In the genomic region with DNA sequence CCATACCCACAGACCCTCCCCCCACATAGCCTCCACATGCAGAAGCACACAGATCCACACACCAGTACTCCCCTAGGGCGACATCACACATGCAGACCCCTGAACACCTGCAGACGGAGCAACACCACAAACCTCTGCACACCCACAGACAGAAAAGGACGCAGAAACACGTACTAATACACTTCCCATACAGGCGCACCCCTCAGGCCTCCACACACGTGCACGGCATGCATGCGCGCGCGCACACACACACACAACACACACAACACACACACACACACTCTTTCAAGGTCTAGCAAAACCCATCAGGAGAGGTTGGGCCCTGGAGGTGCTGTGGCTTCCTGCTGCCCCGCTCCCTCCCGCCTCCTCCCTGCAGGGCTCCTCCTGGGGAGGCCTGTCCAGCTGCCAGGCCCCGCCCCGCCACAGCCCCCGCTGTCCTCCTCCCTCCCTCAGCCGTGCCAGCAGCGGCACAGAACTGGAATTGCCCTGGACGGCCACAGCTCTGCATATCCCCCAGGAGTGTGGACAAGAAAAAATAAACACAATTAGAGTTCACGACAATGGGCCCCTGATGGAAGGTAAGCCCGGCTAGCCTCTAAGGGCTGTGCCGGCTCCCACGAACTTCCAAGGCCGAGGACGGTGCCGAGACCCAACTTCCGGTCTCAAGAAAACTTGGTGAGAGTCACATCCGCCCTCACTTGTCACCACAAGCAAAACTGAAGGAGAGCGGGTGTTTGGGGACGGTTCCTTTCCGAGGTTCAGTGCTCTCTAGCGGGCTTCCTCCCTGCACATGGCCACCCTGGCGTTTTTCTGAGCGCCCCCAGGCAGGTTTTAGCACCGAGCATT, we compare ENCODE assay signal across 8 cellular contexts. TPM values are rescaled to one million over a fixed set of nuclear protein-coding genes. Genes with fewer than 3 reads are reported as not detected.
DNase-seq lines count a peak whose midpoint lies in the region; ATAC-seq and TF ChIP-seq lines count a peak whose summit lies in the region.

No MANE protein-coding gene starts in this region.

- in situ Hi-C loops in Caki2 (cut with HindIII; ENCODE audit: low pct_unique_long_range_greater_than_20kb, low sequenced_read_pairs), result no loop called here

- peak; percentile 36 for TF ChIP-seq CTCF in neutrophil (IDR thresholded peaks at IDR 0.05)

- H3K27ac ChIP-seq in neutrophil (peak overlapping the region; percentile 97), temporal lobe (ENCODE audit: low read depth, low read length) (peak overlapping the region; percentile 97)

- H3K4me3 ChIP-seq in neutrophil (ENCODE audit: low read depth in 1 of 2, low read length in 1 of 2), result peak overlapping the region; percentile 99 to 100

- peak; percentile 86 for DNase-seq in Caki2 (ENCODE audit: low read depth)
- DNase-seq in HT1080 (ENCODE audit: low read depth), result peak; percentile 82
- DNase-seq in SIG-M5 (lab: John Stamatoyannopoulos, UW), result peak; percentile 70
- DNase-seq in activated gamma-delta T cell treated with Interleukin-2 at 50 U/mL for 16 hours, result peak; percentile 82
- peak; percentile 85 for DNase-seq in foreskin melanocyte

- no peaks in the 10 kb centered on the region for H3K9me3 ChIP-seq in neutrophil

- H3K36me3 ChIP-seq in neutrophil, result peaks cover 30% of the 10 kb centered on the region

- no peaks in the 10 kb centered on the region for H3K27me3 ChIP-seq in neutrophil

- ATAC-seq in GM21360 (IDR thresholded peaks at IDR 0.05; ENCODE audit: unreplicated experiment), result peak; percentile 41

- H3K4me1 ChIP-seq in neutrophil (ENCODE audit: control insufficient read depth in 1 of 2, insufficient read depth in 1 of 2, low read depth in 1 of 2, low read length in 1 of 2), result peaks cover 73 to 84% of the 10 kb centered on the region in 2 experiments

RNA-seq across cellular contexts. Expression of gene ZFP36L2, which starts 6.8 kb away (rescaled TPM):
- total RNA-seq in Caki2 (2014; rRNA removed; shearing (Covaris generic); ENCODE audit: low replicate concordance), result 0.41 and 6.1 TPM in 2 replicates
- 1.7 and 3.6 TPM in 2 replicates for total RNA-seq in HT1080 (2014; rRNA removed; shearing (Covaris generic))
- 12.6 and 13.4 TPM in 2 replicates for polyA plus RNA-seq in HT1080 (2015; cell fraction: cytosol; rRNA removed)
- polyA plus RNA-seq in HT1080 (2015; cell fraction: nucleus; rRNA removed), result 8.2 and 8.4 TPM in 2 replicates
- total RNA-seq in temporal lobe, result 9.6 TPM

Comparison
In these comparisons a context has a peak if more than half of its experiments do, and no peak if none do; other contexts are left out.
1. Peak in every context shown above with its lines: DNase-seq, ATAC-seq, H3K4me3 ChIP-seq and H3K27ac ChIP-seq.